In genomic region chr11:20008870-20009644, GRCh38 we compare ENCODE assay signal across 1 cellular context.
TF ChIP-seq lines count a peak whose summit lies in the region.

No MANE protein-coding gene starts in this region.

TF ChIP-seq in HepG2, 621 proteins besides CTCF, POLR2A, EP300 and RAD21 (continued from another document and continues in another):
- no peak for TF ChIP-seq AGO1 (IDR thresholded peaks at IDR 0.05; ENCODE audit: low read depth, low read length, poor library complexity, severe bottlenecking)
- TF ChIP-seq KLF16 (CRISPR knock-in tag; IDR thresholded peaks at IDR 0.05) = no peak
- TF ChIP-seq SUZ12 (IDR thresholded peaks at IDR 0.05; ENCODE audit: low read depth, low read length) = no peak
- no peak for TF ChIP-seq ZNF414 (CRISPR knock-in tag; IDR thresholded peaks at IDR 0.05)
- TF ChIP-seq HNRNPH1 (optimal IDR thresholded peaks at IDR 0.05; ENCODE audit: low read depth, low read length) = no peak
- TF ChIP-seq GTF3A (CRISPR knock-in tag; conservative IDR thresholded peaks at IDR 0.05) = no peak
- TF ChIP-seq NBN (conservative IDR thresholded peaks at IDR 0.05) = no peak
- no peak for TF ChIP-seq ZNF329 (CRISPR knock-in tag; IDR thresholded peaks at IDR 0.05; ENCODE audit: low read depth)
- 0 out of 2 replicates have a peak, but pooled peaks have one; percentile 35 for TF ChIP-seq NR2F6 (IDR thresholded peaks at IDR 0.05)
- peak; percentile 77 for TF ChIP-seq NR2F6 (CRISPR knock-in tag; IDR thresholded peaks at IDR 0.05)
- TF ChIP-seq ZNF883 (CRISPR knock-in tag; IDR thresholded peaks at IDR 0.05; ENCODE audit: not compliant biosample characterization) = no peak
- no peak for TF ChIP-seq HHEX (CRISPR knock-in tag; IDR thresholded peaks at IDR 0.05)
- TF ChIP-seq KDM5A (IDR thresholded peaks at IDR 0.05; ENCODE audit: borderline replicate concordance, low read length) = no peak
- TF ChIP-seq ZNF335 (CRISPR knock-in tag; IDR thresholded peaks at IDR 0.05) = no peak
- TF ChIP-seq AKNA (CRISPR knock-in tag; IDR thresholded peaks at IDR 0.05; ENCODE audit: borderline replicate concordance) = no peak
- TF ChIP-seq ZNF282 (IDR thresholded peaks at IDR 0.05; ENCODE audit: partially characterized antibody) = no peak
- no peak for TF ChIP-seq ATF6 (CRISPR knock-in tag; conservative IDR thresholded peaks at IDR 0.05)
- no peak for TF ChIP-seq HIC2 (CRISPR knock-in tag; IDR thresholded peaks at IDR 0.05; ENCODE audit: low read depth)
- no peak for TF ChIP-seq GPBP1L1 (CRISPR knock-in tag; IDR thresholded peaks at IDR 0.05)
- no peak; the same call in 1 of the 2 replicates for TF ChIP-seq ARID4A (CRISPR knock-in tag; IDR thresholded peaks at IDR 0.05; ENCODE audit: borderline replicate concordance)
- 0 out of 2 replicates have a peak, but pooled peaks have one; percentile 12 for TF ChIP-seq MED1 (CRISPR knock-in tag; IDR thresholded peaks at IDR 0.05)
- no peak for TF ChIP-seq JUND (CRISPR knock-in tag; IDR thresholded peaks at IDR 0.05)
- peak; percentile 67 for TF ChIP-seq ESRRA (CRISPR knock-in tag; IDR thresholded peaks at IDR 0.05; ENCODE audit: low read depth)
- peak; percentile 68 for TF ChIP-seq TEAD3 (CRISPR knock-in tag; optimal IDR thresholded peaks at IDR 0.05; ENCODE audit: borderline replicate concordance)
- TF ChIP-seq NR0B2 (CRISPR knock-in tag; IDR thresholded peaks at IDR 0.05) = no peak
- no peak for TF ChIP-seq ZFP36L1 (CRISPR knock-in tag; IDR thresholded peaks at IDR 0.05)
- no peak for TF ChIP-seq ZNF543 (CRISPR knock-in tag; IDR thresholded peaks at IDR 0.05)
- TF ChIP-seq MED8 (CRISPR knock-in tag; IDR thresholded peaks at IDR 0.05; ENCODE audit: insufficient replicate concordance) = no peak
- no peak for TF ChIP-seq IRF9 (CRISPR knock-in tag; IDR thresholded peaks at IDR 0.05; ENCODE audit: borderline replicate concordance)
- TF ChIP-seq ZNF703 (CRISPR knock-in tag; IDR thresholded peaks at IDR 0.05; ENCODE audit: borderline replicate concordance) = no peak
- no peak for TF ChIP-seq EED (CRISPR knock-in tag; IDR thresholded peaks at IDR 0.05)
